In genomic region chr13:19860884-19861655, GRCh38 we compare ENCODE assay signal across 8 cellular contexts. TPM values are rescaled to one million over a fixed set of nuclear protein-coding genes. Genes with fewer than 3 reads are reported as not detected.
DNase-seq lines count a peak whose midpoint lies in the region; ATAC-seq and TF ChIP-seq lines count a peak whose summit lies in the region.

No MANE protein-coding gene starts in this region.

- H4K8ac ChIP-seq in IMR-90 (ENCODE audit: low read depth in 2 of 2, low read length in 2 of 2) = no peak overlapping the region

- POLR2A ChIA-PET in IMR-90 (lab: Charles Lee; ENCODE audit: unreplicated experiment) = interaction anchor here (0.6 kb wide), 2 partner anchors 41 to 228 kb away, joined by 3 to 4 read pairs; no protein-coding TSS in a partner anchor

- dilution Hi-C loops in IMR-90 (cut with HindIII; ENCODE audit: low sequenced_read_pairs, unreplicated experiment) = no loop called here

- peak; percentile 8 for ATAC-seq in IMR-90 (ENCODE audit: low read depth)
- no peak for ATAC-seq in GM18868 (IDR thresholded peaks at IDR 0.05; ENCODE audit: unreplicated experiment)

- H3K4me3 ChIP-seq in IMR-90 (ENCODE audit: insufficient read depth, low read depth, low read length) (no peak overlapping the region), adipocyte (ENCODE audit: low read length) (peak overlapping the region; percentile 97)

- CTCF ChIA-PET in IMR-90 (lab: Yijun Ruan, JAX) = interaction anchor here (1.1 kb wide), 1 partner anchor 15 kb away, joined by 4 read pairs; no protein-coding TSS in a partner anchor

- H3K79me1 ChIP-seq in IMR-90 (ENCODE audit: low read depth in 1 of 2, low read length in 2 of 2) = peaks cover 12 to 57% of the 10 kb centered on the region in 2 experiments

- peak overlapping the region; percentile 85 for H2BK5ac ChIP-seq in IMR-90 (ENCODE audit: low read depth, low read length, poor library complexity, severe bottlenecking)

- no peak for TF ChIP-seq RAD21 in IMR-90 (IDR thresholded peaks at IDR 0.05; ENCODE audit: low read length)

- H2AK9ac ChIP-seq in IMR-90 (replicated peaks; ENCODE audit: low read depth, low read length, poor library complexity) = peak overlapping the region; percentile 37

- TF ChIP-seq CTCF in IMR-90 (conservative IDR thresholded peaks at IDR 0.05; ENCODE audit: low read depth, low read length) = no peak

- intact Hi-C loops in IMR-90 (cut with micrococcal nuclease) = loop anchor here (1.0 to 5.0 kb wide), 2 partner anchors 79 to 98 kb away; partner anchors contain the start of gene PSPC1

- peak overlapping the region; percentile 88; the same call in 1 of the 2 replicates for H2AK5ac ChIP-seq in IMR-90 (ENCODE audit: low read depth, low read length)

- peaks cover 3% of the 10 kb centered on the region; the same call in 1 of the 2 replicates for H3K9me1 ChIP-seq in IMR-90 (ENCODE audit: insufficient read depth, low read length)

- peak overlapping the region; percentile 78; the same call in 1 of the 2 replicates for H3K27ac ChIP-seq in IMR-90 (ENCODE audit: insufficient read depth, low read length)

- no peak overlapping the region for H3K18ac ChIP-seq in IMR-90 (ENCODE audit: low read depth, low read length)

- no peak for TF ChIP-seq POLR2A in IMR-90 (IDR thresholded peaks at IDR 0.05; ENCODE audit: low read depth, low read length)

- H3K4ac ChIP-seq in IMR-90 (ENCODE audit: low read depth, low read length) = peak overlapping the region; percentile 85; the same call in 1 of the 2 replicates

- H3K4me1 ChIP-seq in IMR-90 (ENCODE audit: control insufficient read depth, insufficient read depth, low read length) = peaks cover 5% of the 10 kb centered on the region; the same call in 1 of the 2 replicates
- H3K4me1 ChIP-seq in adipocyte (ENCODE audit: control insufficient read depth, insufficient read depth, low read length) = peaks cover 26% of the 10 kb centered on the region

- 0 out of 2 replicates have a peak overlapping the region, but pooled peaks have one; percentile 0 for H3K56ac ChIP-seq in IMR-90 (ENCODE audit: extremely low read depth, insufficient read depth, low read length)

- DNase-seq in AG08396 (ENCODE audit: low spot score) (peak; percentile 7), IMR-90 (peak; percentile 73), adipocyte (ENCODE audit: low read depth) (peak; percentile 82), medulla oblongata (ENCODE audit: extremely low spot score) (peak; percentile 51), Ammon's horn (ENCODE audit: low spot score) (no peak), NCI-H2029 treated with DMSO at 0.1 percent for 48 hours (lab: John Stamatoyannopoulos, UW) (no peak)
- DNase-seq in activated effector memory CD4-positive, alpha-beta T cell treated with Interleukin-2 at 50 U/mL for 16 hours = no peak

- TSS peak; percentile 53 for BruUV-seq in IMR-90 (replicated peaks; lab: Mats Ljungman, UMichigan)

- no peaks in the 10 kb centered on the region for H3K27me3 ChIP-seq in IMR-90 (ENCODE audit: control insufficient read depth, insufficient read depth, low read length)
- H3K27me3 ChIP-seq in adipocyte (replicated peaks; ENCODE audit: control insufficient read depth, insufficient read depth, low read length) = no peaks in the 10 kb centered on the region

- peak overlapping the region; percentile 80 for H3K14ac ChIP-seq in IMR-90 (replicated peaks; ENCODE audit: low read depth, low read length)

- H3K9ac ChIP-seq in IMR-90 (ENCODE audit: low read depth, low read length) (peak overlapping the region; percentile 58; the same call in 1 of the 2 replicates), adipocyte (ENCODE audit: low read length) (peak overlapping the region; percentile 95)

- H4K5ac ChIP-seq in IMR-90 (ENCODE audit: low read depth, low read length) = no peak overlapping the region

- H3K36me3 ChIP-seq in IMR-90 (ENCODE audit: control insufficient read depth, insufficient read depth, low read length) (peaks cover 8% of the 10 kb centered on the region; the same call in 1 of the 2 replicates), adipocyte (ENCODE audit: control insufficient read depth, insufficient read depth, low read length, severe bottlenecking) (peaks cover 6% of the 10 kb centered on the region)

- H3K9me3 ChIP-seq in IMR-90 (ENCODE audit: control insufficient read depth, insufficient read depth, low read length) (no peaks in the 10 kb centered on the region), adipocyte (ENCODE audit: control insufficient read depth, low read length) (no peaks in the 10 kb centered on the region)

- peak overlapping the region; percentile 87 for H3K23ac ChIP-seq in IMR-90 (ENCODE audit: low read depth, low read length)

- H2BK20ac ChIP-seq in IMR-90 (ENCODE audit: low read depth, low read length) = no peak overlapping the region; the same call in 1 of the 2 replicates

- no peak overlapping the region; the same call in 1 of the 2 replicates for H4K91ac ChIP-seq in IMR-90 (ENCODE audit: insufficient read depth, low read depth, low read length)

- in situ Hi-C loops in IMR-90 (cut with MboI; ENCODE audit: low sequenced_read_pairs) = no loop called here

- WGBS in IMR-90 (ENCODE audit: extremely low coverage in 2 of 2, insufficient read length in 1 of 2), 2 experiments = no CpG with 5 or more reads among the region's 4 CpGs

- H4K20me1 ChIP-seq in IMR-90 (ENCODE audit: insufficient read depth, low read length) = peaks cover 19% of the 10 kb centered on the region

- H2BK15ac ChIP-seq in IMR-90 (ENCODE audit: low read depth, low read length) = peak overlapping the region; percentile 29; the same call in 1 of the 3 replicates

- no peak overlapping the region for H2AFZ ChIP-seq in IMR-90 (replicated peaks; ENCODE audit: low read length, poor library complexity)

- H3K4me2 ChIP-seq in IMR-90 (ENCODE audit: low read depth, low read length) = peak overlapping the region; percentile 95

- H2BK120ac ChIP-seq in IMR-90 (ENCODE audit: low read depth, low read length) = no peak overlapping the region

TF ChIP-seq in IMR-90, 13 proteins besides CTCF, POLR2A, EP300 and RAD21:
- TF ChIP-seq, protein P1, sequence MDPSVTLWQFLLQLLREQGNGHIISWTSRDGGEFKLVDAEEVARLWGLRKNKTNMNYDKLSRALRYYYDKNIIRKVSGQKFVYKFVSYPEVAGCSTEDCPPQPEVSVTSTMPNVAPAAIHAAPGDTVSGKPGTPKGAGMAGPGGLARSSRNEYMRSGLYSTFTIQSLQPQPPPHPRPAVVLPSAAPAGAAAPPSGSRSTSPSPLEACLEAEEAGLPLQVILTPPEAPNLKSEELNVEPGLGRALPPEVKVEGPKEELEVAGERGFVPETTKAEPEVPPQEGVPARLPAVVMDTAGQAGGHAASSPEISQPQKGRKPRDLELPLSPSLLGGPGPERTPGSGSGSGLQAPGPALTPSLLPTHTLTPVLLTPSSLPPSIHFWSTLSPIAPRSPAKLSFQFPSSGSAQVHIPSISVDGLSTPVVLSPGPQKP (IDR thresholded peaks at IDR 0.05; ENCODE audit: borderline replicate concordance, low read depth, low read length) = no peak
- TF ChIP-seq FOS (IDR thresholded peaks at IDR 0.05; ENCODE audit: low read depth, low read length) (0 out of 2 replicates have a peak, but pooled peaks have one; percentile 34), MAFK (IDR thresholded peaks at IDR 0.05; ENCODE audit: low read depth, low read length) (no peak), NFE2L2 (IDR thresholded peaks at IDR 0.05; ENCODE audit: low read depth, low read length) (no peak)

RNA-seq across cellular contexts. Expression of gene ZMYM5, which starts 2.4 kb away (rescaled TPM):
- total RNA-seq in IMR-90 (2012; rRNA removed) = 10.2 and 13.6 TPM in 2 replicates
- 5.2 and 7.0 TPM in 2 replicates for polyA plus RNA-seq in IMR-90 (2012; rRNA removed)
- polyA plus RNA-seq in IMR-90 (2012; cell fraction: cytosol; rRNA removed) = 0.74 and 0.75 TPM in 2 replicates
- polyA plus RNA-seq in IMR-90 (2012; cell fraction: nucleus; rRNA removed; ENCODE audit: low replicate concordance) = 1.2 and 12.1 TPM in 2 replicates

Comparison
In these comparisons a context has a peak if more than half of its experiments do, and no peak if none do; other contexts are left out.
1. DNase-seq: peak in AG08396 (single experiment), IMR-90 (single experiment), adipocyte (single experiment) and medulla oblongata (single experiment); none in Ammon's horn (single experiment), NCI-H2029 treated with DMSO at 0.1 percent for 48 hours (single experiment) and activated effector memory CD4-positive, alpha-beta T cell treated with Interleukin-2 at 50 U/mL for 16 hours (single experiment).